12 cellular contexts compared by ENCODE assay signal in genomic region chr1:33098371-33098770, GRCh38. TPM values are rescaled to one million over a fixed set of nuclear protein-coding genes. Genes with fewer than 3 reads are reported as not detected.
DNase-seq lines count a peak whose midpoint lies in the region; ATAC-seq, FAIRE-seq and TF ChIP-seq lines count a peak whose summit lies in the region.
"Had no signal": no experiment of that assay in that cellular context is flagged by ENCODE, and none has a peak within 500 bp of the region (broad histone marks: within the 10 kb centered on the region; RNA-seq: fewer than 3 reads in every experiment).

No MANE protein-coding gene starts in this region.

- peak overlapping the region; percentile 50 for H3K4me2 ChIP-seq in smooth muscle cell
- H3K4me2 ChIP-seq: A549 had no signal

- no peaks in the 10 kb centered on the region for H3K9me3 Mint-ChIP-seq in activated CD4-positive, alpha-beta T cell treated with anti-CD3 and anti-CD28 coated beads for 36 hours (ENCODE audit: low read depth)
- H3K9me3 Mint-ChIP-seq in mesothelial cell of epicardium: no peaks in the 10 kb centered on the region

- peaks cover 3% of the 10 kb centered on the region for H4K20me1 ChIP-seq in smooth muscle cell (ENCODE audit: low read depth)

- no peak for DNase-seq in activated CD4-positive, alpha-beta T cell treated with anti-CD3 and anti-CD28 coated beads for 36 hours
- DNase-seq in activated CD4-positive, alpha-beta T cell treated with anti-CD3 and anti-CD28 coated beads for 1 hour: no peak
- no peak for DNase-seq in RCC 7860 (ENCODE audit: low spot score)
- DNase-seq in breast epithelium (ENCODE audit: low spot score in 2 of 2): no peak
- DNase-seq in smooth muscle cell (lab: John Stamatoyannopoulos, UW; ENCODE audit: unreplicated experiment): no peak
- DNase-seq in mesothelial cell of epicardium (ENCODE audit: low spot score in 2 of 2, unreplicated experiment in 2 of 2): no peak
- DNase-seq in posterior cingulate gyrus: no peak
- no peak for DNase-seq in psoas muscle
- DNase-seq: NCI-H526 treated with DMSO at 0.1 percent for 48 hours had no signal

- POLR2A ChIA-PET in activated CD4-positive, alpha-beta T cell treated with anti-CD3 and anti-CD28 coated beads for 36 hours (lab: Charles Lee): no interaction called here

- peaks cover 29% of the 10 kb centered on the region for H3K4me1 Mint-ChIP-seq in activated CD4-positive, alpha-beta T cell treated with anti-CD3 and anti-CD28 coated beads for 36 hours
- H3K4me1 Mint-ChIP-seq in mesothelial cell of epicardium: peaks cover 10% of the 10 kb centered on the region

- no peak for TF ChIP-seq POLR2A in breast epithelium (IDR thresholded peaks at IDR 0.05)

- TF ChIP-seq CTCF in breast epithelium (IDR thresholded peaks at IDR 0.05): no peak
- no peak for TF ChIP-seq CTCF in smooth muscle cell (IDR thresholded peaks at IDR 0.05; ENCODE audit: borderline replicate concordance, insufficient read depth, poor library complexity, severe bottlenecking)
- no peak for TF ChIP-seq CTCF in mesothelial cell of epicardium (IDR thresholded peaks at IDR 0.05; ENCODE audit: unreplicated experiment)
- TF ChIP-seq CTCF in psoas muscle (IDR thresholded peaks at IDR 0.05): no peak

- FAIRE-seq in RCC 7860 (lab: Jason Lieb, UNC): peak; percentile 23
- FAIRE-seq: A549 had no signal

- H3K9ac ChIP-seq in smooth muscle cell (ENCODE audit: low read depth): peak overlapping the region; percentile 49

- intact Hi-C loops in activated CD4-positive, alpha-beta T cell treated with anti-CD3 and anti-CD28 coated beads for 36 hours (cut with DNase I, micrococcal nuclease): loop anchor here in 1 of 2 experiments (5.0 kb wide), 2 partner anchors 374 to 514 kb away; partner anchors contain the start of gene ZSCAN20
- intact Hi-C loops in breast epithelium (cut with DNase I; ENCODE audit: low total_unique reads): loop anchor here (10.0 kb wide), 1 partner anchor 164 kb away; no protein-coding TSS in a partner anchor
- intact Hi-C loops in posterior cingulate gyrus (cut with DNase I): no loop called here
- intact Hi-C loops in psoas muscle (cut with DNase I): loop anchor here in 1 of 2 donors (5.0 kb wide), 1 partner anchor 514 kb away; no protein-coding TSS in a partner anchor

- H3K4me3 Mint-ChIP-seq in activated CD4-positive, alpha-beta T cell treated with anti-CD3 and anti-CD28 coated beads for 36 hours: no peak overlapping the region
- H3K4me3 Mint-ChIP-seq in mesothelial cell of epicardium: no peak overlapping the region

- peak overlapping the region; percentile 96 for H3K27ac Mint-ChIP-seq in activated CD4-positive, alpha-beta T cell treated with anti-CD3 and anti-CD28 coated beads for 36 hours
- H3K27ac Mint-ChIP-seq in mesothelial cell of epicardium: no peak overlapping the region

- no peak overlapping the region for H3K4me3 ChIP-seq in breast epithelium
- H3K4me3 ChIP-seq in smooth muscle cell: no peak overlapping the region
- H3K4me3 ChIP-seq in psoas muscle: no peak overlapping the region
- H3K4me3 ChIP-seq: A549, adrenal gland, right atrium auricular region had no signal

- no peaks in the 10 kb centered on the region for H3K27me3 Mint-ChIP-seq in activated CD4-positive, alpha-beta T cell treated with anti-CD3 and anti-CD28 coated beads for 36 hours
- no peaks in the 10 kb centered on the region for H3K27me3 Mint-ChIP-seq in mesothelial cell of epicardium (ENCODE audit: low read depth)

- no peaks in the 10 kb centered on the region for H3K27me3 ChIP-seq in breast epithelium
- H3K27me3 ChIP-seq in smooth muscle cell (ENCODE audit: low read depth): no peaks in the 10 kb centered on the region
- H3K27me3 ChIP-seq in psoas muscle (ENCODE audit: insufficient read depth in 3 of 3, low read length in 2 of 3): no peaks in the 10 kb centered on the region
- H3K27me3 ChIP-seq: adrenal gland, right atrium auricular region had no signal

- H3K4me1 ChIP-seq in breast epithelium (peaks cover 0 to 3% of the 10 kb centered on the region in 2 donors), smooth muscle cell (ENCODE audit: low read depth) (peaks cover 10% of the 10 kb centered on the region), psoas muscle (no peaks in the 10 kb centered on the region)
- H3K4me1 ChIP-seq: A549 had no signal

- H3K9me3 ChIP-seq in breast epithelium: no peaks in the 10 kb centered on the region
- no peaks in the 10 kb centered on the region for H3K9me3 ChIP-seq in smooth muscle cell (replicated peaks; ENCODE audit: low read depth)
- H3K9me3 ChIP-seq in psoas muscle: no peaks in the 10 kb centered on the region
- H3K9me3 ChIP-seq: A549, adrenal gland, right atrium auricular region had no signal

- H2AFZ ChIP-seq in smooth muscle cell (ENCODE audit: low read depth): no peak overlapping the region

- no peaks in the 10 kb centered on the region for H3K36me3 ChIP-seq in breast epithelium
- H3K36me3 ChIP-seq in smooth muscle cell (ENCODE audit: low read depth): no peaks in the 10 kb centered on the region
- H3K36me3 ChIP-seq in psoas muscle (ENCODE audit: insufficient read depth in 1 of 2, low read depth in 1 of 2): peaks cover 0 to 20% of the 10 kb centered on the region in 2 donors
- H3K36me3 ChIP-seq: adrenal gland had no signal

- peaks cover 21% of the 10 kb centered on the region for H3F3A ChIP-seq in smooth muscle cell (ENCODE audit: low read depth)

- peak overlapping the region; percentile 89 to 91 for H3K27ac ChIP-seq in breast epithelium
- H3K27ac ChIP-seq in smooth muscle cell (ENCODE audit: low read depth): peak overlapping the region; percentile 89
- no peak overlapping the region for H3K27ac ChIP-seq in psoas muscle
- H3K27ac ChIP-seq: A549, adrenal gland, right atrium auricular region had no signal

- CTCF ChIA-PET in activated CD4-positive, alpha-beta T cell treated with anti-CD3 and anti-CD28 coated beads for 36 hours (lab: Charles Lee): interaction anchor here (0.7 to 2.3 kb wide), 2 partner anchors 29 to 223 kb away, joined by 3 to 13 read pairs; no protein-coding TSS in a partner anchor

- no peaks in the 10 kb centered on the region for H3K36me3 Mint-ChIP-seq in activated CD4-positive, alpha-beta T cell treated with anti-CD3 and anti-CD28 coated beads for 36 hours (ENCODE audit: low read depth)
- H3K36me3 Mint-ChIP-seq in mesothelial cell of epicardium: peaks cover 16% of the 10 kb centered on the region

- H3K79me2 ChIP-seq in smooth muscle cell (ENCODE audit: low read depth): no peaks in the 10 kb centered on the region

- no peak for ATAC-seq in activated CD4-positive, alpha-beta T cell treated with anti-CD3 and anti-CD28 coated beads for 36 hours
- ATAC-seq in psoas muscle: no peak
- ATAC-seq: A549 had no signal

RNA-seq across cellular contexts. Expression of gene AZIN2, which starts 17.4 kb away (rescaled TPM):
- total RNA-seq in activated CD4-positive, alpha-beta T cell treated with anti-CD3 and anti-CD28 coated beads for 36 hours: 1 to 10 TPM in 1 of 2 experiments, under 1 TPM in 1; 0.98 to 2.1 TPM
- 10 to 100 TPM in 1 of 3 donors, 1 to 10 TPM in 2; 1.9 to 11.8 (median 7.9) TPM for total RNA-seq in breast epithelium
- 7.9 and 16.3 TPM in 2 replicates for total RNA-seq in smooth muscle cell
- 21.5 and 33.5 TPM in 2 replicates for polyA plus RNA-seq in smooth muscle cell
- 9.6 to 15.1 TPM (median 14.4 TPM) in 3 replicates for total RNA-seq in mesothelial cell of epicardium
- total RNA-seq in psoas muscle: 1 to 10 TPM in 2 of 4 donors, under 1 TPM in 2; 0.17 to 3.5 (median 1.1) TPM
- 1 to 10 TPM in 1 of 3 donors, under 1 TPM in 2; 0.25 to 1.7 (median 0.61) TPM for polyA plus RNA-seq in psoas muscle
